Comparison of ENCODE assay signal across 28 cellular contexts in the genomic region with DNA sequence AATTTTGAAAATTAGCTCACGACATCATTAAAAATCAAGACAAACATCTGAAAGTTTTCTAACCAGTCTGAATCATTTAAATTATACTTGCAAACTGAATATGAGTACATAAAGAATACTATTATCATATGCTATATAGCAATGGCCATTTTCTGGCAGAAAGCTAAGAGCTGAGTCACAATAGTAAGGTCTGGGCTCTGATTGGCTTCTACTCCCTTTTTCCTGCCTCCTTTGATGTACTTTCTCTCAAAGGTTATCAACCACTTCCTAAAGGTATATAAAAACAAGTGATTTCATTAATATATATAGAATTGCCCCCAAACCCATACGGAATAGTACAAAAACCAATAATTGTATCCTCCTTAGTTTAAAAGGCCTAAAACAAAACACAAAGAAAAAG. TPM values are rescaled to one million over a fixed set of nuclear protein-coding genes. Genes with fewer than 3 reads are reported as not detected.
A peak's percentile ranks its signal among the peaks of the same experiment; 100 is the strongest.
DNase-seq lines count a peak whose midpoint lies in the region; ATAC-seq and TF ChIP-seq lines count a peak whose summit lies in the region.
"Had no signal": no experiment of that assay in that cellular context is flagged by ENCODE, and none has a peak within 500 bp of the region (broad histone marks: within the 10 kb centered on the region; RNA-seq: fewer than 3 reads in every experiment).

No MANE protein-coding gene starts in this region.

- H3K36me3 ChIP-seq in CD8-positive, alpha-beta memory T cell (ENCODE audit: insufficient read depth, low read length), result peaks cover 20% of the 10 kb centered on the region
- peaks cover 5 to 39% (median 20%) of the 10 kb centered on the region in 3 experiments for H3K36me3 ChIP-seq in naive thymus-derived CD4-positive, alpha-beta T cell (ENCODE audit: control insufficient read depth in 2 of 3, insufficient read depth in 3 of 3, low read length in 3 of 3)
- H3K36me3 ChIP-seq: brain microvascular endothelial cell, heart left ventricle, neutrophil, upper lobe of left lung had no signal

- ATAC-seq in activated CD4-positive, CD25-positive, alpha-beta regulatory T cell treated with anti-CD3 and anti-CD28 coated beads, Interleukin-2, amount 50 U/mL, for 24 hours, result peak; percentile 25 to 41
- ATAC-seq in activated CD8-positive, alpha-beta T cell treated with anti-CD3 and anti-CD28 coated beads, Interleukin-2, amount 10 ng/mL, durations not matched to agents 7 days and 5 days, result no peak
- ATAC-seq in naive thymus-derived CD4-positive, alpha-beta T cell, result no peak
- no peak for ATAC-seq in GM21423 (IDR thresholded peaks at IDR 0.05; ENCODE audit: unreplicated experiment)
- ATAC-seq: heart left ventricle, K562, Panc1 had no signal

- H3K27ac ChIP-seq in CD8-positive, alpha-beta memory T cell (ENCODE audit: low read depth, low read length), result peak overlapping the region; percentile 56
- H3K27ac ChIP-seq in naive thymus-derived CD4-positive, alpha-beta T cell (ENCODE audit: low read depth, low read length), result peak overlapping the region; percentile 88
- H3K27ac ChIP-seq: 22Rv1, brain microvascular endothelial cell, GM23248, neutrophil, upper lobe of left lung had no signal

- CTCF ChIA-PET in CD8-positive, alpha-beta memory T cell (lab: Charles Lee), result interaction anchor here (1.0 to 3.0 kb wide), 6 partner anchors 30 to 98 kb away, joined by 3 to 17 read pairs (median 6); no protein-coding TSS in a partner anchor
- CTCF ChIA-PET in activated CD8-positive, alpha-beta T cell treated with anti-CD3 and anti-CD28 coated beads, Interleukin-2, amount 10 ng/mL, durations not matched to agents 7 days and 5 days (lab: Charles Lee), result interaction anchor here (0.7 to 3.6 kb wide), 10 partner anchors 20 to 119 kb away, joined by 3 to 41 read pairs (median 7); no protein-coding TSS in a partner anchor
- CTCF ChIA-PET in naive thymus-derived CD4-positive, alpha-beta T cell (lab: Charles Lee), result interaction anchor here (0.6 to 2.5 kb wide), 3 partner anchors 38 to 97 kb away, joined by 3 to 9 read pairs (median 3); no protein-coding TSS in a partner anchor

- peak overlapping the region in 6 of 7 donors; percentile 34 to 81 (median 68) for H3K4me3 Mint-ChIP-seq in CD8-positive, alpha-beta memory T cell
- peak overlapping the region; percentile 67 for H3K4me3 Mint-ChIP-seq in activated CD8-positive, alpha-beta T cell treated with anti-CD3 and anti-CD28 coated beads, Interleukin-2, amount 10 ng/mL, durations not matched to agents 7 days and 5 days
- peak overlapping the region in 9 of 10 donors; percentile 48 to 95 (median 65) for H3K4me3 Mint-ChIP-seq in naive thymus-derived CD4-positive, alpha-beta T cell
- H3K4me3 Mint-ChIP-seq in HFFc6, result no peak overlapping the region

- H3K9me3 Mint-ChIP-seq in CD8-positive, alpha-beta memory T cell, result no peaks in the 10 kb centered on the region
- H3K9me3 Mint-ChIP-seq in activated CD8-positive, alpha-beta T cell treated with anti-CD3 and anti-CD28 coated beads, Interleukin-2, amount 10 ng/mL, durations not matched to agents 7 days and 5 days (ENCODE audit: insufficient read depth), result no peaks in the 10 kb centered on the region
- H3K9me3 Mint-ChIP-seq in naive thymus-derived CD4-positive, alpha-beta T cell, result peaks cover 0 to 3% (median 0%) of the 10 kb centered on the region in 11 donors
- 0 out of 2 replicates have a peak, but pooled peaks cover 4% of the 10 kb centered on the region for H3K9me3 Mint-ChIP-seq in HFFc6

- peaks cover 67% of the 10 kb centered on the region for H3K4me1 ChIP-seq in CD8-positive, alpha-beta memory T cell (ENCODE audit: insufficient read depth, low read length)
- H3K4me1 ChIP-seq in naive thymus-derived CD4-positive, alpha-beta T cell (ENCODE audit: control insufficient read depth in 2 of 2, insufficient read depth in 2 of 2, low read length in 2 of 2), result peaks cover 25 to 47% of the 10 kb centered on the region in 2 donors

- H3K9me3 ChIP-seq in CD8-positive, alpha-beta memory T cell (ENCODE audit: low read length), result no peaks in the 10 kb centered on the region
- no peaks in the 10 kb centered on the region for H3K9me3 ChIP-seq in naive thymus-derived CD4-positive, alpha-beta T cell (ENCODE audit: control insufficient read depth in 2 of 3, low read length in 3 of 3)
- H3K9me3 ChIP-seq: heart left ventricle, neutrophil, upper lobe of left lung had no signal

- H3K27me3 Mint-ChIP-seq in CD8-positive, alpha-beta memory T cell, result no peaks in the 10 kb centered on the region
- H3K27me3 Mint-ChIP-seq in activated CD8-positive, alpha-beta T cell treated with anti-CD3 and anti-CD28 coated beads, Interleukin-2, amount 10 ng/mL, durations not matched to agents 7 days and 5 days (ENCODE audit: low read depth), result no peaks in the 10 kb centered on the region
- H3K27me3 Mint-ChIP-seq in naive thymus-derived CD4-positive, alpha-beta T cell, result peaks cover 0 to 2% (median 0%) of the 10 kb centered on the region in 5 donors
- peaks cover 3% of the 10 kb centered on the region for H3K27me3 Mint-ChIP-seq in HFFc6 (ENCODE audit: insufficient read depth)

- intact Hi-C loops in naive thymus-derived CD4-positive, alpha-beta T cell (cut with micrococcal nuclease), result loop anchor here (1.0 to 2.0 kb wide), 5 partner anchors 7 to 36 kb away; no protein-coding TSS in a partner anchor

- peak overlapping the region in 6 of 8 donors; percentile 84 to 94 (median 88) for H3K27ac Mint-ChIP-seq in CD8-positive, alpha-beta memory T cell
- peak overlapping the region; percentile 81 for H3K27ac Mint-ChIP-seq in activated CD8-positive, alpha-beta T cell treated with anti-CD3 and anti-CD28 coated beads, Interleukin-2, amount 10 ng/mL, durations not matched to agents 7 days and 5 days
- peak overlapping the region in 8 of 9 donors; percentile 78 to 95 (median 89) for H3K27ac Mint-ChIP-seq in naive thymus-derived CD4-positive, alpha-beta T cell
- H3K27ac Mint-ChIP-seq in HFFc6, result no peak overlapping the region
- H3K27ac Mint-ChIP-seq: progenitor cell of endocrine pancreas had no signal

- H3K4me3 ChIP-seq in CD8-positive, alpha-beta memory T cell (ENCODE audit: low read length), result peak overlapping the region; percentile 16
- H3K4me3 ChIP-seq in naive thymus-derived CD4-positive, alpha-beta T cell (ENCODE audit: low read length), result peak overlapping the region; percentile 20
- H3K4me3 ChIP-seq: GM23248, K562, lung, upper lobe of left lung had no signal

- DNase-seq in activated CD4-positive, CD25-positive, alpha-beta regulatory T cell (lab: John Stamatoyannopoulos, UW), result no peak
- DNase-seq in CD8-positive, alpha-beta memory T cell, result no peak
- DNase-seq in activated CD8-positive, alpha-beta T cell treated with anti-CD3 and anti-CD28 coated beads, Interleukin-2, amount 10 ng/mL, durations not matched to agents 7 days and 5 days, result no peak
- DNase-seq in naive thymus-derived CD4-positive, alpha-beta T cell, result peak in 1 of 9 donors; percentile 26
- DNase-seq in HFFc6, result no peak
- no peak for DNase-seq in AG08395 (ENCODE audit: low spot score)
- DNase-seq: AML-193; brain microvascular endothelial cell; effector CD8-positive, alpha-beta T cell; foreskin fibroblast; GDM1; GM23248; heart left ventricle; MM.1S; NCI-H1417 treated with DMSO at 0.1 percent for 48 hours; NCI-H446 treated with DMSO at 0.1 percent for 48 hours; SIG-M5; SW 1271; upper lobe of left lung had no signal

- no peaks in the 10 kb centered on the region for H3K27me3 ChIP-seq in CD8-positive, alpha-beta memory T cell (ENCODE audit: insufficient read depth, low read length, poor library complexity, severe bottlenecking)
- no peaks in the 10 kb centered on the region for H3K27me3 ChIP-seq in naive thymus-derived CD4-positive, alpha-beta T cell (ENCODE audit: control insufficient read depth in 2 of 2, insufficient read depth in 2 of 2, low read length in 2 of 2)
- H3K27me3 ChIP-seq: upper lobe of left lung had no signal

- peaks cover 25 to 48% (median 31%) of the 10 kb centered on the region in 3 donors for H3K4me1 Mint-ChIP-seq in CD8-positive, alpha-beta memory T cell
- peaks cover 38% of the 10 kb centered on the region for H3K4me1 Mint-ChIP-seq in activated CD8-positive, alpha-beta T cell treated with anti-CD3 and anti-CD28 coated beads, Interleukin-2, amount 10 ng/mL, durations not matched to agents 7 days and 5 days (ENCODE audit: low read depth)
- H3K4me1 Mint-ChIP-seq in naive thymus-derived CD4-positive, alpha-beta T cell, result peaks cover 18 to 39% (median 36%) of the 10 kb centered on the region in 7 donors
- H3K4me1 Mint-ChIP-seq in HFFc6 (ENCODE audit: low read depth), result peaks cover 8% of the 10 kb centered on the region; the same call in 1 of the 2 replicates

- peaks cover 10 to 54% (median 18%) of the 10 kb centered on the region in 3 donors for H3K36me3 Mint-ChIP-seq in CD8-positive, alpha-beta memory T cell
- peaks cover 52% of the 10 kb centered on the region for H3K36me3 Mint-ChIP-seq in activated CD8-positive, alpha-beta T cell treated with anti-CD3 and anti-CD28 coated beads, Interleukin-2, amount 10 ng/mL, durations not matched to agents 7 days and 5 days (ENCODE audit: low read depth)
- peaks cover 0 to 39% (median 26%) of the 10 kb centered on the region in 5 donors for H3K36me3 Mint-ChIP-seq in naive thymus-derived CD4-positive, alpha-beta T cell
- H3K36me3 Mint-ChIP-seq in HFFc6 (ENCODE audit: low read depth), result no peaks in the 10 kb centered on the region

- POLR2A ChIA-PET in CD8-positive, alpha-beta memory T cell (lab: Charles Lee), result interaction anchor here (1.2 to 1.6 kb wide), 3 partner anchors 18 to 29 kb away, joined by 3 to 6 read pairs (median 4); no protein-coding TSS in a partner anchor
- POLR2A ChIA-PET in activated CD8-positive, alpha-beta T cell treated with anti-CD3 and anti-CD28 coated beads, Interleukin-2, amount 10 ng/mL, durations not matched to agents 7 days and 5 days (lab: Charles Lee), result interaction anchor here (0.8 to 4.0 kb wide), 8 partner anchors 20 to 208 kb away, joined by 3 to 33 read pairs (median 7); partner anchors contain the start of gene CD53
- POLR2A ChIA-PET in naive thymus-derived CD4-positive, alpha-beta T cell (lab: Charles Lee), result interaction anchor here (1.0 to 3.7 kb wide), 6 partner anchors 9 to 48 kb away, joined by 3 to 31 read pairs (median 6); no protein-coding TSS in a partner anchor

- no peak for TF ChIP-seq CTCF in HFFc6 (IDR thresholded peaks at IDR 0.05)

RNA-seq across cellular contexts. Expression of gene KCNA3, which starts 7.0 kb away (rescaled TPM):
- 10 to 100 TPM; 38.4 to 40.5 TPM for total RNA-seq in CD8-positive, alpha-beta memory T cell
- 94.0 TPM for polyA plus RNA-seq in CD8-positive, alpha-beta memory T cell
- 10 to 100 TPM; 49.0 to 49.3 TPM for total RNA-seq in activated CD8-positive, alpha-beta T cell treated with anti-CD3 and anti-CD28 coated beads, Interleukin-2, amount 10 ng/mL, durations not matched to agents 7 days and 5 days
- 100 to 1,000 TPM in 3 of 5 experiments, 10 to 100 TPM in 2; 74.1 to 115 (median 108) TPM for total RNA-seq in naive thymus-derived CD4-positive, alpha-beta T cell
- 100 to 1,000 TPM; 105 to 114 TPM for polyA plus RNA-seq in naive thymus-derived CD4-positive, alpha-beta T cell
- not detected for total RNA-seq in HFFc6 (2021; fragmentation: NEBNext Ultra II Directional; extraction: Animal tissue kit (Norgen Biotek cat#: 25700))
- total RNA-seq: GM23248, HT1080, K562 had no signal
- polyA plus RNA-seq: GM23248, K562 had no signal

Comparison
In these comparisons a context has a peak if more than half of its experiments do, and no peak if none do; other contexts are left out.
1. ATAC-seq: peak in activated CD4-positive, CD25-positive, alpha-beta regulatory T cell treated with anti-CD3 and anti-CD28 coated beads, Interleukin-2, amount 50 U/mL, for 24 hours (2 of 2); none in activated CD8-positive, alpha-beta T cell treated with anti-CD3 and anti-CD28 coated beads, Interleukin-2, amount 10 ng/mL, durations not matched to agents 7 days and 5 days (single experiment), naive thymus-derived CD4-positive, alpha-beta T cell (single experiment) and GM21423 (single experiment).
2. RNA of gene KCNA3, which starts 7.0 kb away (total RNA-seq): 74.1 to 115 TPM in naive thymus-derived CD4-positive, alpha-beta T cell, 49.0 to 49.3 TPM in activated CD8-positive, alpha-beta T cell treated with anti-CD3 and anti-CD28 coated beads, Interleukin-2, amount 10 ng/mL, durations not matched to agents 7 days and 5 days and 38.4 to 40.5 TPM in CD8-positive, alpha-beta memory T cell; not detected in HFFc6; every median in the first group is over 10 times any median in the second.